1 cellular context compared by ENCODE assay signal in genomic region chr3:28326458-28326926, GRCh38.
TF ChIP-seq lines count a peak whose summit lies in the region.

No MANE protein-coding gene starts in this region.

TF ChIP-seq in GM12878, 131 proteins besides CTCF, POLR2A, EP300 and RAD21 (continued from another document):
- no peak for TF ChIP-seq CUX1 (IDR thresholded peaks at IDR 0.05; ENCODE audit: insufficient replicate concordance, low read depth, low read length)
- TF ChIP-seq, protein P1, sequence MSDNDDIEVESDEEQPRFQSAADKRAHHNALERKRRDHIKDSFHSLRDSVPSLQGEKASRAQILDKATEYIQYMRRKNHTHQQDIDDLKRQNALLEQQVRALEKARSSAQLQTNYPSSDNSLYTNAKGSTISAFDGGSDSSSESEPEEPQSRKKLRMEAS (IDR thresholded peaks at IDR 0.05; ENCODE audit: low read depth, low read length), result no peak
